22 cellular contexts compared by ENCODE assay signal in the genomic region with DNA sequence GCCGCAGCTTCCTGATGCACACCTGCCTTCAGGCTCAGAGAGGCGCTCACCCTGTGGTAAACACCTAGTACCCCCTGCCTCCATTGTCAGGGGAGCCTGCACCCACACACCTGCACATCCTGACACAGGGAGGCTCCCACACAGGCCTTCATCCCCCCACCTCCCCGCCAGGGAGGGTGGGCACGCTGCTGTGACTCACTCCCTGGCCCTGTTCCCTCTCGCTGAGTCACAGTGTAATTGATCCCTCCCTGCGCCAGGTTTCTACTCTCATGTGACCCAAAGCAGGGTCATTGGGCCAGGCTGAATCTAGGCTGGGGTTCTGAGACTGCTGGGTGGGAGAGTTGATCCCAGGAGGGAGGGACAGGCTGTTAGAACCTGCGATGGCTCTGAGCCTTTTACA. TPM values are rescaled to one million over a fixed set of nuclear protein-coding genes. Genes with fewer than 3 reads are reported as not detected.
DNase-seq lines count a peak whose midpoint lies in the region; ATAC-seq and TF ChIP-seq lines count a peak whose summit lies in the region.
"Had no signal": no experiment of that assay in that cellular context is flagged by ENCODE, and none has a peak within 500 bp of the region (broad histone marks: within the 10 kb centered on the region; RNA-seq: fewer than 3 reads in every experiment).

No MANE protein-coding gene starts in this region.

- intact Hi-C loops in activated CD4-positive, alpha-beta T cell treated with anti-CD3 and anti-CD28 coated beads for 36 hours (cut with DNase I, micrococcal nuclease): no loop called here

- peaks cover 20% of the 10 kb centered on the region for H3K27me3 Mint-ChIP-seq in activated CD4-positive, alpha-beta T cell treated with anti-CD3 and anti-CD28 coated beads for 36 hours

- ATAC-seq in GM21381 (IDR thresholded peaks at IDR 0.05; ENCODE audit: unreplicated experiment): no peak
- ATAC-seq in activated CD4-positive, alpha-beta T cell treated with anti-CD3 and anti-CD28 coated beads for 36 hours: no peak
- ATAC-seq: activated naive CD8-positive, alpha-beta T cell treated with anti-CD3 and anti-CD28 coated beads, Interleukin-2, amount 50 U/mL, for 24 hours; activated T-helper 17 cell treated with anti-CD3 and anti-CD28 coated beads, Interleukin-2, amount 50 U/mL, for 72 hours; natural killer cell; Right ventricle myocardium inferior had no signal

- H3K27ac Mint-ChIP-seq in activated CD4-positive, alpha-beta T cell treated with anti-CD3 and anti-CD28 coated beads for 36 hours: no peak overlapping the region
- H3K27ac Mint-ChIP-seq: activated naive CD8-positive, alpha-beta T cell treated with anti-CD3 and anti-CD28 coated beads, Interleukin-2, amount 50 U/mL, for 24 hours; activated T-helper 17 cell treated with anti-CD3 and anti-CD28 coated beads, Interleukin-2, amount 50 U/mL, for 72 hours; B cell; natural killer cell had no signal

- no peak for TF ChIP-seq EP300 in Ishikawa (IDR thresholded peaks at IDR 0.05; ENCODE audit: borderline replicate concordance)

- H3K36me3 Mint-ChIP-seq in activated CD4-positive, alpha-beta T cell treated with anti-CD3 and anti-CD28 coated beads for 36 hours (ENCODE audit: low read depth): no peaks in the 10 kb centered on the region
- H3K36me3 Mint-ChIP-seq: natural killer cell had no signal

- DNase-seq in DMS79 treated with DMSO at 0.1 percent for 48 hours (lab: John Stamatoyannopoulos, UW) (peak; percentile 16), DMS79 (lab: John Stamatoyannopoulos, UW) (no peak), astrocyte of the hippocampus (ENCODE audit: low read depth, low spot score) (peak; percentile 30), mucosa of gallbladder (ENCODE audit: low spot score) (peak; percentile 55), NCI-H345 treated with DMSO at 0.1 percent for 48 hours (lab: John Stamatoyannopoulos, UW; ENCODE audit: unreplicated experiment) (no peak)
- DNase-seq in activated CD4-positive, alpha-beta T cell treated with anti-CD3 and anti-CD28 coated beads for 36 hours: no peak
- DNase-seq: 8988T; activated CD4-positive, alpha-beta T cell treated with anti-CD3 and anti-CD28 coated beads for 4 hours; activated naive CD8-positive, alpha-beta T cell treated with anti-CD3 and anti-CD28 coated beads, Interleukin-2, amount 50 U/mL, for 24 hours; brain microvascular endothelial cell; natural killer cell; NCI-H1436 treated with DMSO at 0.1 percent for 48 hours; NCI-H226; stimulated activated CD4-positive, alpha-beta T cell treated with anti-CD3 and anti-CD28 coated beads, Interleukin-2, amount 100 ng/mL, for 48 hours had no signal

- TF ChIP-seq RAD21 in Ishikawa (IDR thresholded peaks at IDR 0.05; ENCODE audit: low read depth): no peak

- CTCF ChIA-PET in activated CD4-positive, alpha-beta T cell treated with anti-CD3 and anti-CD28 coated beads for 36 hours (lab: Charles Lee): no interaction called here

- no peak overlapping the region for H3K4me3 Mint-ChIP-seq in activated CD4-positive, alpha-beta T cell treated with anti-CD3 and anti-CD28 coated beads for 36 hours
- H3K4me3 Mint-ChIP-seq: activated naive CD8-positive, alpha-beta T cell treated with anti-CD3 and anti-CD28 coated beads, Interleukin-2, amount 50 U/mL, for 24 hours; activated T-helper 17 cell treated with anti-CD3 and anti-CD28 coated beads, Interleukin-2, amount 50 U/mL, for 72 hours; B cell; natural killer cell had no signal

- H3K9me3 Mint-ChIP-seq in activated CD4-positive, alpha-beta T cell treated with anti-CD3 and anti-CD28 coated beads for 36 hours (ENCODE audit: low read depth): no peaks in the 10 kb centered on the region
- H3K9me3 Mint-ChIP-seq: activated naive CD8-positive, alpha-beta T cell treated with anti-CD3 and anti-CD28 coated beads, Interleukin-2, amount 50 U/mL, for 24 hours; activated T-helper 17 cell treated with anti-CD3 and anti-CD28 coated beads, Interleukin-2, amount 50 U/mL, for 72 hours; natural killer cell had no signal

- POLR2A ChIA-PET in activated CD4-positive, alpha-beta T cell treated with anti-CD3 and anti-CD28 coated beads for 36 hours (lab: Charles Lee): no interaction called here

- H3K4me1 Mint-ChIP-seq in activated CD4-positive, alpha-beta T cell treated with anti-CD3 and anti-CD28 coated beads for 36 hours: no peaks in the 10 kb centered on the region
- H3K4me1 Mint-ChIP-seq: activated naive CD8-positive, alpha-beta T cell treated with anti-CD3 and anti-CD28 coated beads, Interleukin-2, amount 50 U/mL, for 24 hours; activated T-helper 17 cell treated with anti-CD3 and anti-CD28 coated beads, Interleukin-2, amount 50 U/mL, for 72 hours; B cell; natural killer cell had no signal

TF ChIP-seq in Ishikawa, 13 proteins besides CTCF, POLR2A, EP300 and RAD21:
- TF ChIP-seq TAF1 (IDR thresholded peaks at IDR 0.05; ENCODE audit: low read depth) (no peak), CEBPB (IDR thresholded peaks at IDR 0.05) (no peak), FOXM1 (IDR thresholded peaks at IDR 0.05; ENCODE audit: borderline replicate concordance, low read depth) (no peak), NFIC (IDR thresholded peaks at IDR 0.05) (peak; percentile 51), ZBTB7A (IDR thresholded peaks at IDR 0.05; ENCODE audit: low read depth) (no peak), MAX (IDR thresholded peaks at IDR 0.05) (no peak), CREB1 (IDR thresholded peaks at IDR 0.05; ENCODE audit: low read depth) (no peak), TCF12 (IDR thresholded peaks at IDR 0.05; ENCODE audit: low read depth) (no peak)
- TF ChIP-seq, protein P1, sequence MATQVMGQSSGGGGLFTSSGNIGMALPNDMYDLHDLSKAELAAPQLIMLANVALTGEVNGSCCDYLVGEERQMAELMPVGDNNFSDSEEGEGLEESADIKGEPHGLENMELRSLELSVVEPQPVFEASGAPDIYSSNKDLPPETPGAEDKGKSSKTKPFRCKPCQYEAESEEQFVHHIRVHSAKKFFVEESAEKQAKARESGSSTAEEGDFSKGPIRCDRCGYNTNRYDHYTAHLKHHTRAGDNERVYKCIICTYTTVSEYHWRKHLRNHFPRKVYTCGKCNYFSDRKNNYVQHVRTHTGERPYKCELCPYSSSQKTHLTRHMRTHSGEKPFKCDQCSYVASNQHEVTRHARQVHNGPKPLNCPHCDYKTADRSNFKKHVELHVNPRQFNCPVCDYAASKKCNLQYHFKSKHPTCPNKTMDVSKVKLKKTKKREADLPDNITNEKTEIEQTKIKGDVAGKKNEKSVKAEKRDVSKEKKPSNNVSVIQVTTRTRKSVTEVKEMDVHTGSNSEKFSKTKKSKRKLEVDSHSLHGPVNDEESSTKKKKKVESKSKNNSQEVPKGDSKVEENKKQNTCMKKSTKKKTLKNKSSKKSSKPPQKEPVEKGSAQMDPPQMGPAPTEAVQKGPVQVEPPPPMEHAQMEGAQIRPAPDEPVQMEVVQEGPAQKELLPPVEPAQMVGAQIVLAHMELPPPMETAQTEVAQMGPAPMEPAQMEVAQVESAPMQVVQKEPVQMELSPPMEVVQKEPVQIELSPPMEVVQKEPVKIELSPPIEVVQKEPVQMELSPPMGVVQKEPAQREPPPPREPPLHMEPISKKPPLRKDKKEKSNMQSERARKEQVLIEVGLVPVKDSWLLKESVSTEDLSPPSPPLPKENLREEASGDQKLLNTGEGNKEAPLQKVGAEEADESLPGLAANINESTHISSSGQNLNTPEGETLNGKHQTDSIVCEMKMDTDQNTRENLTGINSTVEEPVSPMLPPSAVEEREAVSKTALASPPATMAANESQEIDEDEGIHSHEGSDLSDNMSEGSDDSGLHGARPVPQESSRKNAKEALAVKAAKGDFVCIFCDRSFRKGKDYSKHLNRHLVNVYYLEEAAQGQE (IDR thresholded peaks at IDR 0.05; ENCODE audit: low read depth): no peak
- TF ChIP-seq, protein P2, sequence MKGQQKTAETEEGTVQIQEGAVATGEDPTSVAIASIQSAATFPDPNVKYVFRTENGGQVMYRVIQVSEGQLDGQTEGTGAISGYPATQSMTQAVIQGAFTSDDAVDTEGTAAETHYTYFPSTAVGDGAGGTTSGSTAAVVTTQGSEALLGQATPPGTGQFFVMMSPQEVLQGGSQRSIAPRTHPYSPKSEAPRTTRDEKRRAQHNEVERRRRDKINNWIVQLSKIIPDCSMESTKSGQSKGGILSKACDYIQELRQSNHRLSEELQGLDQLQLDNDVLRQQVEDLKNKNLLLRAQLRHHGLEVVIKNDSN (IDR thresholded peaks at IDR 0.05): 0 out of 2 replicates have a peak, but pooled peaks have one; percentile 32

RNA-seq across cellular contexts. Expression of gene CELF4, which starts 8.5 kb away (rescaled TPM):
- 3.8 TPM for total RNA-seq in mucosa of gallbladder
- not detected for total RNA-seq in activated CD4-positive, alpha-beta T cell treated with anti-CD3 and anti-CD28 coated beads for 36 hours
- total RNA-seq: activated T-helper 17 cell treated with anti-CD3 and anti-CD28 coated beads, Interleukin-2, amount 50 U/mL, for 72 hours; B cell; fibroblast of villous mesenchyme; natural killer cell; Right ventricle myocardium inferior; skeletal muscle tissue; ureter had no signal

Comparison
In these comparisons a context has a peak if more than half of its experiments do, and no peak if none do; other contexts are left out.
1. DNase-seq: peak in DMS79 treated with DMSO at 0.1 percent for 48 hours (single experiment), astrocyte of the hippocampus (single experiment) and mucosa of gallbladder (single experiment); none in DMS79 (single experiment), activated CD4-positive, alpha-beta T cell treated with anti-CD3 and anti-CD28 coated beads for 36 hours (single experiment) and NCI-H345 treated with DMSO at 0.1 percent for 48 hours (single experiment).